Comparison of ENCODE assay signal across 17 cellular contexts in the genomic region with DNA sequence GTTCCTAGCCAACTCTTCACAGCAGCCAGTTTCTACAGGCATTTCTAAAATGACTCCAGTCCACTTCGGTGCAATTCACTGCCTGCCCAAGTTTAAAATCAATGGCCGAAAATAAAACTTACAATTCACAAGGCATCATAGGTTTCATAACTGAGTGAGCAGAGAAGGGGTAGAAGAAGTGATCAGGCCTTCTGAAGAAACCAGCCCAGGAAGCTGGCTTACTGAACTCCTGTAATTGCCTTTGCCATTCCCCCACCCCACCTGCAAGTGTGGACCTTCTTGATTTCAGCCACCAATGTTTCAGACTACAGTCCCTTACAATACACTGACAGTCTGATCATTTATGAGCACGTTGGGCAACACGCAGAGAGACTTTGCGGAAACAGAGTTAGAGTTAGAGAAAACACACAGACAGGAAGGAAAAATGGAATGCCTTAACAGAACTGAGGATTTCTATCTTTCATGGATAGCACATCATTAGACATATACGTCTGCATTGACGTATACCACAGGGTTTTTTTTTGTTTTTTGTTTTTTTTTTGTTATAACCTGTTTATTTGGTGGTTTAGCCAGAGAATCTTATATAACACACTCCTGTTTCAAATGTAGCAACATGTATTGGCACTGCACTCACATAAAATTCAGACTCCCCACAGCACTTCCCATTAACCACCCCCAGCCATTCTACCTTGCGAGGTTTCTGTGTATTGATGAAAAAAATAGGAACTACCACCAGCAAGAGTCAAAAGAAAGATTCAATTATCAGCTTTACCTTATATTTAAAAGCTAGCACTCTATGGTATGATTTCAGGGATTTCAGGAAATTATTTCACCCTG.
DNase-seq lines count a peak whose midpoint lies in the region; ATAC-seq and TF ChIP-seq lines count a peak whose summit lies in the region.
"Had no signal": no experiment of that assay in that cellular context is flagged by ENCODE, and none has a peak within 500 bp of the region (broad histone marks: within the 10 kb centered on the region; RNA-seq: fewer than 3 reads in every experiment).

No MANE protein-coding gene starts in this region.

- no peak for TF ChIP-seq CTCF in neural crest cell (conservative IDR thresholded peaks at IDR 0.05)

- H3K9me3 Mint-ChIP-seq in neural crest cell, result no peaks in the 10 kb centered on the region
- H3K9me3 Mint-ChIP-seq in activated CD4-positive, alpha-beta T cell treated with anti-CD3 and anti-CD28 coated beads, Interleukin-2, amount 10 ng/mL, durations not matched to agents 24 days and 14 days, result no peaks in the 10 kb centered on the region

- H3K9ac ChIP-seq in ES-I3 (ENCODE audit: low read depth, low read length), result 0 out of 2 replicates have a peak overlapping the region, but pooled peaks have one; percentile 46

- peaks cover 3% of the 10 kb centered on the region for H3K36me3 Mint-ChIP-seq in neural crest cell (ENCODE audit: low read depth)
- H3K36me3 Mint-ChIP-seq in activated CD4-positive, alpha-beta T cell treated with anti-CD3 and anti-CD28 coated beads, Interleukin-2, amount 10 ng/mL, durations not matched to agents 24 days and 14 days (ENCODE audit: low read depth), result no peaks in the 10 kb centered on the region
- H3K36me3 Mint-ChIP-seq: CD4-positive, alpha-beta memory T cell had no signal

- peak overlapping the region; percentile 79 for H3K4me3 Mint-ChIP-seq in neural crest cell
- H3K4me3 Mint-ChIP-seq in activated CD4-positive, alpha-beta T cell treated with anti-CD3 and anti-CD28 coated beads, Interleukin-2, amount 10 ng/mL, durations not matched to agents 24 days and 14 days, result no peak overlapping the region
- H3K4me3 Mint-ChIP-seq: B cell; CD4-positive, alpha-beta memory T cell had no signal

- no peaks in the 10 kb centered on the region for H3K36me3 ChIP-seq in ES-I3 (ENCODE audit: insufficient read depth, low read length)
- H3K36me3 ChIP-seq: HAP-1, Peyer's patch had no signal

- DNase-seq in neural crest cell (ENCODE audit: low read depth, low spot score) (no peak), 8988T (no peak)
- no peak for DNase-seq in activated CD4-positive, alpha-beta T cell treated with anti-CD3 and anti-CD28 coated beads, Interleukin-2, amount 50 U/mL, for 4 hours
- DNase-seq in activated CD4-positive, alpha-beta T cell treated with anti-CD3 and anti-CD28 coated beads, Interleukin-2, amount 10 ng/mL, durations not matched to agents 24 days and 14 days, result no peak
- DNase-seq: CD4-positive, alpha-beta memory T cell; KBM-7; NCI-H1092; NCI-H2107; Peyer's patch; SHP77 had no signal

- no peaks in the 10 kb centered on the region for H3K9me3 ChIP-seq in ES-I3 (ENCODE audit: control insufficient read depth, insufficient read depth, low read length)
- H3K9me3 ChIP-seq: HAP-1, Peyer's patch had no signal

- peaks cover 21% of the 10 kb centered on the region for H3K4me1 Mint-ChIP-seq in neural crest cell
- H3K4me1 Mint-ChIP-seq in activated CD4-positive, alpha-beta T cell treated with anti-CD3 and anti-CD28 coated beads, Interleukin-2, amount 10 ng/mL, durations not matched to agents 24 days and 14 days, result peaks cover 6% of the 10 kb centered on the region

- ATAC-seq in HG03025 (IDR thresholded peaks at IDR 0.05; ENCODE audit: low FRiP score, unreplicated experiment) (peak; percentile 46), HG03280 (IDR thresholded peaks at IDR 0.05; ENCODE audit: unreplicated experiment) (no peak)

- peaks cover 12% of the 10 kb centered on the region for H3K4me1 ChIP-seq in ES-I3 (ENCODE audit: insufficient read depth, low read length)
- H3K4me1 ChIP-seq: Peyer's patch had no signal

- no peaks in the 10 kb centered on the region for H3K27me3 Mint-ChIP-seq in neural crest cell (ENCODE audit: low read depth)
- peaks cover 2% of the 10 kb centered on the region for H3K27me3 Mint-ChIP-seq in activated CD4-positive, alpha-beta T cell treated with anti-CD3 and anti-CD28 coated beads, Interleukin-2, amount 10 ng/mL, durations not matched to agents 24 days and 14 days

- intact Hi-C loops in activated CD4-positive, alpha-beta T cell treated with anti-CD3 and anti-CD28 coated beads, Interleukin-2, amount 10 ng/mL, durations not matched to agents 24 days and 14 days (cut with micrococcal nuclease), result no loop called here

- H3K27ac ChIP-seq in cingulate gyrus (ENCODE audit: low read depth, low read length), result peak overlapping the region; percentile 76
- H3K27ac ChIP-seq: HL-60, Peyer's patch had no signal

- H3K27ac Mint-ChIP-seq in neural crest cell (ENCODE audit: unreplicated experiment), result no peak overlapping the region
- no peak overlapping the region for H3K27ac Mint-ChIP-seq in activated CD4-positive, alpha-beta T cell treated with anti-CD3 and anti-CD28 coated beads, Interleukin-2, amount 10 ng/mL, durations not matched to agents 24 days and 14 days
- H3K27ac Mint-ChIP-seq: B cell; CD4-positive, alpha-beta memory T cell had no signal
